In the genomic region with DNA sequence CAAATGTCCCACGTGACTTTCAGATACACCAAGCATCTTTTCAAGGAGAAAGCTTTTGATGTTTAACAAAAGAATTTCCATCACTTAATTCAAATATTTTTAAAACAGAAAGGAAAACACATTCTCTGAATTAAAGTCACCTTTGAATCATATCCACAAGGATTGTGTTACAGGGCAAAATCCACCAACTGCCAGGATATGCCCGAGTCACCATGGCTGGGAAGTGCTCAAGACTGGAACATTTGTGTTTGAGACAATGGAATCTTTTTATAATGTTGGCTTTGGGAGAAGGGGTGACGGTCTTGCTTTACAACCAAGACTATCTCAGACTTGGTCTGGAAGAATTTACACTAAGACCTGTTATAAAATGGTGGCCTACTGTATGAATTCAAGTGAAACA, we compare ENCODE assay signal across 16 cellular contexts. TPM values are rescaled to one million over a fixed set of nuclear protein-coding genes. Genes with fewer than 3 reads are reported as not detected.
DNase-seq lines count a peak whose midpoint lies in the region; ATAC-seq, FAIRE-seq and TF ChIP-seq lines count a peak whose summit lies in the region.
"Had no signal": no experiment of that assay in that cellular context is flagged by ENCODE, and none has a peak within 500 bp of the region (broad histone marks: within the 10 kb centered on the region; RNA-seq: fewer than 3 reads in every experiment).

No MANE protein-coding gene starts in this region.

- H3K27ac ChIP-seq in CD8-positive, alpha-beta T cell (ENCODE audit: low read depth, low read length) = no peak overlapping the region
- H3K27ac ChIP-seq in KOPT-K1 (ENCODE audit: low read depth, low read length, poor library complexity, severe bottlenecking) = peak overlapping the region; percentile 31
- H3K27ac ChIP-seq: KMS-11, testis had no signal

- DNase-seq in CD8-positive, alpha-beta T cell = no peak
- no peak for DNase-seq in central memory CD8-positive, alpha-beta T cell (ENCODE audit: low spot score in 2 of 2)
- DNase-seq in natural killer cell treated with Interleukin-12 subunit alpha and Interleukin-12 subunit beta and Interleukin-15 and Interleukin-18, amount 100 ng/mL, for 72 hours (ENCODE audit: low spot score) = no peak
- no peak for DNase-seq in GM12892 (ENCODE audit: insufficient read length)
- DNase-seq in OCI-M1 (lab: John Stamatoyannopoulos, UW) = no peak
- no peak for DNase-seq in HuH-7.5 (ENCODE audit: low spot score)
- DNase-seq: activated CD8-positive, alpha-beta memory T cell treated with anti-CD3 and anti-CD28 coated beads, Interleukin-2, amount 50 U/mL, for 48 hours; DMS79; hypothalamus; mesendoderm; NCI-H2171 treated with DMSO at 0.1 percent for 48 hours; testis had no signal

- no peak for TF ChIP-seq CTCF in CD8-positive, alpha-beta T cell (IDR thresholded peaks at IDR 0.05)

- intact Hi-C loops in CD8-positive, alpha-beta T cell (cut with DNase I, micrococcal nuclease) = no loop called here

- H3K4me1 ChIP-seq in CD8-positive, alpha-beta T cell (ENCODE audit: insufficient read depth, low read length) = peaks cover 6% of the 10 kb centered on the region
- H3K4me1 ChIP-seq: testis had no signal

- FAIRE-seq in GM12892 (lab: Jason Lieb, UNC) = no peak
- FAIRE-seq: endometrium had no signal

- no peaks in the 10 kb centered on the region for H3K9me3 Mint-ChIP-seq in CD8-positive, alpha-beta T cell
- no peaks in the 10 kb centered on the region for H3K9me3 Mint-ChIP-seq in central memory CD8-positive, alpha-beta T cell
- no peaks in the 10 kb centered on the region for H3K9me3 Mint-ChIP-seq in natural killer cell treated with Interleukin-12 subunit alpha and Interleukin-12 subunit beta and Interleukin-15 and Interleukin-18, amount 100 ng/mL, for 72 hours

- ATAC-seq in CD8-positive, alpha-beta T cell = no peak
- no peak for ATAC-seq in central memory CD8-positive, alpha-beta T cell (replicated peaks; ENCODE audit: extremely low read depth, poor library complexity, severe bottlenecking)
- no peak for ATAC-seq in natural killer cell treated with Interleukin-12 subunit alpha and Interleukin-12 subunit beta and Interleukin-15 and Interleukin-18, amount 100 ng/mL, for 72 hours
- ATAC-seq in GM21447 (IDR thresholded peaks at IDR 0.05; ENCODE audit: unreplicated experiment) = no peak

- no peak overlapping the region for H3K4me3 Mint-ChIP-seq in CD8-positive, alpha-beta T cell
- H3K4me3 Mint-ChIP-seq in central memory CD8-positive, alpha-beta T cell = no peak overlapping the region
- peak overlapping the region; percentile 51 for H3K4me3 Mint-ChIP-seq in natural killer cell treated with Interleukin-12 subunit alpha and Interleukin-12 subunit beta and Interleukin-15 and Interleukin-18, amount 100 ng/mL, for 72 hours

- H3K4me1 Mint-ChIP-seq in CD8-positive, alpha-beta T cell (ENCODE audit: low read depth) = peaks cover 15% of the 10 kb centered on the region
- H3K4me1 Mint-ChIP-seq in central memory CD8-positive, alpha-beta T cell = no peaks in the 10 kb centered on the region
- peaks cover 18 to 20% of the 10 kb centered on the region in 2 donors for H3K4me1 Mint-ChIP-seq in natural killer cell treated with Interleukin-12 subunit alpha and Interleukin-12 subunit beta and Interleukin-15 and Interleukin-18, amount 100 ng/mL, for 72 hours (ENCODE audit: low read depth in 2 of 2)

- no peaks in the 10 kb centered on the region for H3K27me3 ChIP-seq in CD8-positive, alpha-beta T cell (ENCODE audit: insufficient read depth, low read length)
- H3K27me3 ChIP-seq: testis had no signal

- no peak overlapping the region for H3K4me3 ChIP-seq in CD8-positive, alpha-beta T cell (ENCODE audit: low read depth, low read length)
- H3K4me3 ChIP-seq: testis had no signal

- TF ChIP-seq POLR2A in GM12892 (IDR thresholded peaks at IDR 0.05; ENCODE audit: low read depth, low read length) = no peak

- no peaks in the 10 kb centered on the region for H3K27me3 Mint-ChIP-seq in CD8-positive, alpha-beta T cell (ENCODE audit: low read depth)
- no peaks in the 10 kb centered on the region for H3K27me3 Mint-ChIP-seq in central memory CD8-positive, alpha-beta T cell
- no peaks in the 10 kb centered on the region for H3K27me3 Mint-ChIP-seq in natural killer cell treated with Interleukin-12 subunit alpha and Interleukin-12 subunit beta and Interleukin-15 and Interleukin-18, amount 100 ng/mL, for 72 hours

- no peaks in the 10 kb centered on the region for H3K9me3 ChIP-seq in CD8-positive, alpha-beta T cell (ENCODE audit: low read length)
- no peaks in the 10 kb centered on the region for H3K9me3 ChIP-seq in KOPT-K1 (ENCODE audit: insufficient read depth, low read length, poor library complexity, severe bottlenecking)
- H3K9me3 ChIP-seq: testis had no signal

- CTCF ChIA-PET in CD8-positive, alpha-beta T cell (lab: Charles Lee) = interaction anchor here (4.8 kb wide), 1 partner anchor 9 kb away, joined by 16 read pairs; no protein-coding TSS in a partner anchor

- H3K36me3 Mint-ChIP-seq in CD8-positive, alpha-beta T cell = peaks cover 74% of the 10 kb centered on the region
- H3K36me3 Mint-ChIP-seq in central memory CD8-positive, alpha-beta T cell (ENCODE audit: insufficient read depth) = peaks cover 22% of the 10 kb centered on the region
- H3K36me3 Mint-ChIP-seq in natural killer cell treated with Interleukin-12 subunit alpha and Interleukin-12 subunit beta and Interleukin-15 and Interleukin-18, amount 100 ng/mL, for 72 hours = peaks cover 13% of the 10 kb centered on the region

- POLR2A ChIA-PET in CD8-positive, alpha-beta T cell (lab: Charles Lee) = no interaction called here

- peak overlapping the region; percentile 49 for H3K27ac Mint-ChIP-seq in CD8-positive, alpha-beta T cell
- peak overlapping the region; percentile 39 for H3K27ac Mint-ChIP-seq in central memory CD8-positive, alpha-beta T cell (ENCODE audit: low read depth)
- H3K27ac Mint-ChIP-seq in natural killer cell treated with Interleukin-12 subunit alpha and Interleukin-12 subunit beta and Interleukin-15 and Interleukin-18, amount 100 ng/mL, for 72 hours = peak overlapping the region; percentile 2 to 56

- H3K36me3 ChIP-seq in CD8-positive, alpha-beta T cell (ENCODE audit: insufficient read depth, low read length) = peaks cover 22% of the 10 kb centered on the region
- peaks cover 85% of the 10 kb centered on the region for H3K36me3 ChIP-seq in KOPT-K1 (ENCODE audit: insufficient read depth, low read length)

RNA-seq across cellular contexts. Expression of a gene that starts 40.8 kb away (rescaled TPM):
- 10 to 100 TPM; 14.4 to 15.0 TPM for total RNA-seq in CD8-positive, alpha-beta T cell
- 10 to 100 TPM; 32.0 to 59.3 TPM for total RNA-seq in natural killer cell treated with Interleukin-12 subunit alpha and Interleukin-12 subunit beta and Interleukin-15 and Interleukin-18, amount 100 ng/mL, for 72 hours
- polyA plus RNA-seq in GM12892 (2012; ENCODE audit: missing spikeins) = 93.1 TPM
